ENCODE assay signal across 10 cellular contexts in genomic region chr12:114668905-114669304, GRCh38. TPM values are rescaled to one million over a fixed set of nuclear protein-coding genes. Genes with fewer than 3 reads are reported as not detected.
DNase-seq lines count a peak whose midpoint lies in the region; ATAC-seq and TF ChIP-seq lines count a peak whose summit lies in the region.
"Had no signal": no experiment of that assay in that cellular context is flagged by ENCODE, and none has a peak within 500 bp of the region (broad histone marks: within the 10 kb centered on the region; RNA-seq: fewer than 3 reads in every experiment).

No MANE protein-coding gene starts in this region.

- ATAC-seq in foreskin keratinocyte: no peak

- H3K4me3 Mint-ChIP-seq in activated naive CD4-positive, alpha-beta T cell treated with anti-CD3 and anti-CD28 coated beads, Interleukin-2, amount 10 ng/mL, durations not matched to agents 7 days and 5 days: no peak overlapping the region

- H3K4me1 ChIP-seq in SJSA1 (replicated peaks) (peaks cover 51% of the 10 kb centered on the region), foreskin keratinocyte (peaks cover 17% of the 10 kb centered on the region)

- no peaks in the 10 kb centered on the region for H3K9me3 Mint-ChIP-seq in activated naive CD4-positive, alpha-beta T cell treated with anti-CD3 and anti-CD28 coated beads, Interleukin-2, amount 10 ng/mL, durations not matched to agents 7 days and 5 days

- H3K4me3 ChIP-seq in SJSA1 (peak overlapping the region; percentile 39), skeletal muscle cell (ENCODE audit: low read depth, low read length) (peak overlapping the region; percentile 49)

- peaks cover 99% of the 10 kb centered on the region for H3K27me3 Mint-ChIP-seq in activated naive CD4-positive, alpha-beta T cell treated with anti-CD3 and anti-CD28 coated beads, Interleukin-2, amount 10 ng/mL, durations not matched to agents 7 days and 5 days

- peaks cover 3% of the 10 kb centered on the region for H3K4me1 Mint-ChIP-seq in activated naive CD4-positive, alpha-beta T cell treated with anti-CD3 and anti-CD28 coated beads, Interleukin-2, amount 10 ng/mL, durations not matched to agents 7 days and 5 days

- DNase-seq in ELF-1 (ENCODE audit: low read depth, low spot score) (peak; percentile 43), SJSA1 (ENCODE audit: low read depth in 1 of 2, low spot score in 2 of 2) (peak in 1 of 2 experiments; percentile 71), foreskin keratinocyte (no peak), skeletal muscle cell (ENCODE audit: low read depth) (no peak), GM19238 (ENCODE audit: insufficient read length, low spot score) (no peak), DMS153 treated with DMSO at 0.1 percent for 48 hours (lab: John Stamatoyannopoulos, UW; ENCODE audit: unreplicated experiment) (no peak), SW480 (ENCODE audit: low spot score) (no peak)
- DNase-seq in activated naive CD4-positive, alpha-beta T cell treated with anti-CD3 and anti-CD28 coated beads, Interleukin-2, amount 10 ng/mL, durations not matched to agents 7 days and 5 days: no peak
- DNase-seq: DND-41; stimulated activated CD4-positive, alpha-beta T cell treated with anti-CD3 and anti-CD28 coated beads, Interleukin-1b, Interleukin-23, amount 100 ng/mL, for 48 hours had no signal

- no peaks in the 10 kb centered on the region for H3K9me3 ChIP-seq in SJSA1 (replicated peaks)

- H3K27ac ChIP-seq in SJSA1: peak overlapping the region; percentile 95
- H3K27ac ChIP-seq in foreskin keratinocyte: peak overlapping the region; percentile 79

- H3K36me3 Mint-ChIP-seq in activated naive CD4-positive, alpha-beta T cell treated with anti-CD3 and anti-CD28 coated beads, Interleukin-2, amount 10 ng/mL, durations not matched to agents 7 days and 5 days: peaks cover 4% of the 10 kb centered on the region

- peaks cover 29% of the 10 kb centered on the region for H3K36me3 ChIP-seq in SJSA1

- TF ChIP-seq CTCF in foreskin keratinocyte (conservative IDR thresholded peaks at IDR 0.05): no peak

- H3K27ac Mint-ChIP-seq in activated naive CD4-positive, alpha-beta T cell treated with anti-CD3 and anti-CD28 coated beads, Interleukin-2, amount 10 ng/mL, durations not matched to agents 7 days and 5 days: no peak overlapping the region

- H3K27me3 ChIP-seq in SJSA1 (replicated peaks) (no peaks in the 10 kb centered on the region), foreskin keratinocyte (peaks cover 5% of the 10 kb centered on the region)

- CTCF ChIA-PET in activated naive CD4-positive, alpha-beta T cell treated with anti-CD3 and anti-CD28 coated beads, Interleukin-2, amount 10 ng/mL, durations not matched to agents 7 days and 5 days (lab: Charles Lee): no interaction called here

RNA-seq across cellular contexts. Expression of gene TBX3, which starts 15.1 kb away (rescaled TPM):
- 28.8 and 37.4 TPM in 2 replicates for total RNA-seq in SJSA1 (2014; rRNA removed; shearing (Covaris generic))
- total RNA-seq in foreskin keratinocyte: 25.1 and 33.5 TPM in 2 replicates
- polyA plus RNA-seq in foreskin keratinocyte: 10.3 and 11.9 TPM in 2 replicates
